Comparison of ENCODE assay signal across 22 cellular contexts in genomic region chr5:108735790-108736189, GRCh38. TPM values are rescaled to one million over a fixed set of nuclear protein-coding genes. Genes with fewer than 3 reads are reported as not detected.
A peak's percentile ranks its signal among the peaks of the same experiment; 100 is the strongest.
DNase-seq lines count a peak whose midpoint lies in the region; ATAC-seq, FAIRE-seq and TF ChIP-seq lines count a peak whose summit lies in the region.
"Had no signal": no experiment of that assay in that cellular context is flagged by ENCODE, and none has a peak within 500 bp of the region (broad histone marks: within the 10 kb centered on the region; RNA-seq: fewer than 3 reads in every experiment).

No MANE protein-coding gene starts in this region.

- H2AFZ ChIP-seq in IMR-90 (replicated peaks; ENCODE audit: low read length, poor library complexity) (peak overlapping the region; percentile 64), astrocyte (ENCODE audit: low read depth, low read length) (peak overlapping the region; percentile 36), keratinocyte (ENCODE audit: control insufficient read depth, low read length) (peak overlapping the region; percentile 79), GM23248 (no peak overlapping the region)

- H3K79me2 ChIP-seq in astrocyte (ENCODE audit: insufficient read depth, low read length) (no peaks in the 10 kb centered on the region), keratinocyte (ENCODE audit: control insufficient read depth, insufficient read depth, low read length) (no peaks in the 10 kb centered on the region), GM23248 (ENCODE audit: insufficient read depth) (no peaks in the 10 kb centered on the region)

- POLR2A ChIA-PET in IMR-90 (lab: Charles Lee; ENCODE audit: unreplicated experiment), result no interaction called here

- intact Hi-C loops in IMR-90 (cut with micrococcal nuclease), result no loop called here

- no peak overlapping the region for H3K18ac ChIP-seq in IMR-90 (ENCODE audit: low read depth, low read length)

- H3K4me1 Mint-ChIP-seq in astrocyte (ENCODE audit: low read depth, unreplicated experiment), result no peaks in the 10 kb centered on the region
- H3K4me1 Mint-ChIP-seq: CD4-positive, CD25-positive, alpha-beta regulatory T cell; T-cell had no signal

- no peak overlapping the region for H3K23ac ChIP-seq in IMR-90 (ENCODE audit: low read depth, low read length)

- H2BK15ac ChIP-seq in IMR-90 (ENCODE audit: low read depth, low read length), result no peak overlapping the region

- dilution Hi-C loops in IMR-90 (cut with HindIII; ENCODE audit: low sequenced_read_pairs, unreplicated experiment), result no loop called here
- dilution Hi-C loops in keratinocyte (cut with MboI; ENCODE audit: extremely low pct_ligation_motif_present, low sequenced_read_pairs), result no loop called here

- no peak overlapping the region for H2AK9ac ChIP-seq in IMR-90 (replicated peaks; ENCODE audit: low read depth, low read length, poor library complexity)

- no peak overlapping the region for H2BK120ac ChIP-seq in IMR-90 (ENCODE audit: low read depth, low read length)

- no peak overlapping the region for H3K4me3 ChIP-seq in IMR-90 (ENCODE audit: insufficient read depth, low read depth, low read length)
- no peak overlapping the region for H3K4me3 ChIP-seq in astrocyte (ENCODE audit: insufficient read depth, low read depth, low read length)
- H3K4me3 ChIP-seq in keratinocyte (ENCODE audit: control insufficient read depth in 2 of 3, extremely low read depth in 1 of 3, insufficient read depth in 2 of 3, low read depth in 1 of 3, low read length in 3 of 3), result no peak overlapping the region
- no peak overlapping the region for H3K4me3 ChIP-seq in GM23248
- H3K4me3 ChIP-seq: ascending aorta, esophagus squamous epithelium, thoracic aorta had no signal

- H3K9ac ChIP-seq in IMR-90 (ENCODE audit: low read depth, low read length) (no peak overlapping the region), astrocyte (ENCODE audit: low read length) (no peak overlapping the region), keratinocyte (ENCODE audit: control insufficient read depth, extremely low read depth, insufficient read depth, low read length) (no peak overlapping the region), GM23248 (no peak overlapping the region)

- H3K4me1 ChIP-seq in IMR-90 (ENCODE audit: control insufficient read depth, insufficient read depth, low read length) (no peaks in the 10 kb centered on the region), astrocyte (ENCODE audit: insufficient read depth, low read length) (no peaks in the 10 kb centered on the region), keratinocyte (ENCODE audit: control insufficient read depth, extremely low read depth, insufficient read depth, low read length) (no peaks in the 10 kb centered on the region), GM23248 (ENCODE audit: insufficient read depth) (no peaks in the 10 kb centered on the region)
- H3K4me1 ChIP-seq: ascending aorta had no signal

- no peak for TF ChIP-seq RAD21 in IMR-90 (IDR thresholded peaks at IDR 0.05; ENCODE audit: low read length)

- no peaks in the 10 kb centered on the region for H3K9me2 ChIP-seq in GM23248 (ENCODE audit: insufficient read depth)

- H3K4me3 Mint-ChIP-seq in astrocyte (ENCODE audit: unreplicated experiment), result no peak overlapping the region
- H3K4me3 Mint-ChIP-seq: activated T-cell treated with anti-CD3 and anti-CD28 coated beads, Interleukin-2, amount 50 U/mL, for 72 hours; CD4-positive, CD25-positive, alpha-beta regulatory T cell; HFFc6; stimulated activated naive B cell treated with anti-CD40 and anti-IgM and Interleukin-4, amounts not matched to agents 10 μg/mL and 1 μg/mL and 100 μg/mL, for 72 hours; T-cell had no signal

- H3F3A ChIP-seq in GM23248 (ENCODE audit: insufficient read depth), result peaks cover 6% of the 10 kb centered on the region

- in situ Hi-C loops in IMR-90 (cut with MboI; ENCODE audit: low sequenced_read_pairs) (no loop called here), GM23248 (cut with MboI) (no loop called here)

- H3K27ac ChIP-seq in IMR-90 (ENCODE audit: insufficient read depth, low read length), result no peak overlapping the region
- no peak overlapping the region for H3K27ac ChIP-seq in astrocyte (ENCODE audit: low read depth, low read length)
- no peak overlapping the region for H3K27ac ChIP-seq in keratinocyte (ENCODE audit: control insufficient read depth, insufficient read depth, low read length)
- no peak overlapping the region for H3K27ac ChIP-seq in GM23248
- H3K27ac ChIP-seq: ascending aorta, esophagus squamous epithelium, thoracic aorta had no signal

- H4K91ac ChIP-seq in IMR-90 (ENCODE audit: insufficient read depth, low read depth, low read length), result no peak overlapping the region

- H3K36me3 Mint-ChIP-seq in astrocyte (ENCODE audit: low read depth, unreplicated experiment), result no peaks in the 10 kb centered on the region
- H3K36me3 Mint-ChIP-seq: CD4-positive, CD25-positive, alpha-beta regulatory T cell; T-cell had no signal

- no peaks in the 10 kb centered on the region for H3K9me1 ChIP-seq in IMR-90 (ENCODE audit: insufficient read depth, low read length)
- no peaks in the 10 kb centered on the region for H3K9me1 ChIP-seq in keratinocyte (ENCODE audit: control insufficient read depth, extremely low read depth, insufficient read depth, low read length)

- H3K56ac ChIP-seq in IMR-90 (ENCODE audit: extremely low read depth, insufficient read depth, low read length), result no peak overlapping the region

- no peak overlapping the region for H2AK5ac ChIP-seq in IMR-90 (ENCODE audit: low read depth, low read length)

- no peaks in the 10 kb centered on the region for H3K79me1 ChIP-seq in IMR-90 (ENCODE audit: low read depth in 1 of 2, low read length in 2 of 2)

- ATAC-seq in IMR-90 (ENCODE audit: low read depth), result peak; percentile 27; the same call in 1 of the 2 replicates
- no peak for ATAC-seq in GM21423 (IDR thresholded peaks at IDR 0.05; ENCODE audit: unreplicated experiment)
- no peak for ATAC-seq in GM18868 (IDR thresholded peaks at IDR 0.05; ENCODE audit: unreplicated experiment)
- ATAC-seq: activated T-cell treated with anti-CD3 and anti-CD28 coated beads, Interleukin-2, amount 50 U/mL, for 72 hours; stimulated activated naive B cell treated with anti-CD40 and anti-IgM and Interleukin-4, amounts not matched to agents 10 μg/mL and 1 μg/mL and 100 μg/mL, for 72 hours; T-cell had no signal

- H2BK5ac ChIP-seq in IMR-90 (ENCODE audit: low read depth, low read length, poor library complexity, severe bottlenecking), result no peak overlapping the region

- 15% methylated on average over 2 of the region's 5 CpGs; no CpG with 5 or more reads in 1 of the 2 experiments for WGBS in IMR-90 (ENCODE audit: extremely low coverage in 2 of 2, insufficient read length in 1 of 2), 2 experiments
- 64 to 67% methylated on average over 5 of the region's 5 CpGs for whole genome bisulfite sequencing in GM23248 (ENCODE audit: low coverage in 1 of 2, low lambda C conversion rate in 2 of 2, missing lambda C conversion rate in 2 of 2), 2 experiments

- no peak overlapping the region for H3K4me2 ChIP-seq in IMR-90 (ENCODE audit: low read depth, low read length)
- no peak overlapping the region for H3K4me2 ChIP-seq in astrocyte (ENCODE audit: low read length)
- H3K4me2 ChIP-seq in keratinocyte (ENCODE audit: control insufficient read depth, extremely low read depth, insufficient read depth, low read depth, low read length), result no peak overlapping the region
- no peak overlapping the region for H3K4me2 ChIP-seq in GM23248 (ENCODE audit: unreplicated experiment)

- no peak overlapping the region for H3K4ac ChIP-seq in IMR-90 (ENCODE audit: low read depth, low read length)

- CTCF ChIA-PET in IMR-90 (lab: Yijun Ruan, JAX), result no interaction called here

- H4K8ac ChIP-seq in IMR-90 (ENCODE audit: low read depth in 2 of 2, low read length in 2 of 2), result no peak overlapping the region

- peak; percentile 42 for DNase-seq in IMR-90
- peak; percentile 49 for DNase-seq in astrocyte (ENCODE audit: low read depth)
- DNase-seq in keratinocyte (ENCODE audit: low read depth, low spot score), result no peak
- peak; percentile 20 for DNase-seq in pulmonary artery endothelial cell (ENCODE audit: low read depth, low spot score)
- DNase-seq in GM10266 (ENCODE audit: extremely low spot score), result no peak
- DNase-seq in GM23248, result no peak
- DNase-seq: activated CD4-positive, alpha-beta T cell treated with anti-CD3 and anti-CD28 coated beads for 4 hours; activated naive CD4-positive, alpha-beta T cell treated with anti-CD3 and anti-CD28 coated beads, Interleukin-2, amount 50 U/mL, for 16 hours; activated T-cell treated with anti-CD3 and anti-CD28 coated beads, Interleukin-2, amount 50 U/mL, for 72 hours; CD4-positive, CD25-positive, alpha-beta regulatory T cell; esophagus squamous epithelium; HFFc6; NCI-H1694; NCI-H69; stimulated activated CD4-positive, alpha-beta T cell treated with anti-CD3 and anti-CD28 coated beads, Interleukin-2, amount 100 ng/mL, for 48 hours; stimulated activated naive B cell treated with anti-CD40 and anti-IgM and Interleukin-4, amounts not matched to agents 10 μg/mL and 1 μg/mL and 100 μg/mL, for 72 hours; T-cell had no signal

- no peaks in the 10 kb centered on the region for H3K9me3 ChIP-seq in IMR-90 (ENCODE audit: control insufficient read depth, insufficient read depth, low read length)
- H3K9me3 ChIP-seq in astrocyte (ENCODE audit: insufficient read depth, low read depth, low read length), result no peaks in the 10 kb centered on the region
- no peaks in the 10 kb centered on the region for H3K9me3 ChIP-seq in keratinocyte (ENCODE audit: control insufficient read depth, low read depth, low read length)
- no peaks in the 10 kb centered on the region for H3K9me3 ChIP-seq in GM23248 (ENCODE audit: low read depth)
- H3K9me3 ChIP-seq: ascending aorta, esophagus squamous epithelium, thoracic aorta had no signal

- H3K36me3 ChIP-seq in IMR-90 (ENCODE audit: control insufficient read depth, insufficient read depth, low read length) (no peaks in the 10 kb centered on the region), astrocyte (ENCODE audit: insufficient read depth, low read length) (no peaks in the 10 kb centered on the region), keratinocyte (ENCODE audit: control insufficient read depth in 2 of 2, extremely low read depth in 1 of 2, insufficient read depth in 2 of 2, low read length in 2 of 2) (no peaks in the 10 kb centered on the region), GM23248 (ENCODE audit: low read depth) (no peaks in the 10 kb centered on the region)
- H3K36me3 ChIP-seq: ascending aorta, esophagus squamous epithelium, thoracic aorta had no signal

- H4K20me1 ChIP-seq in IMR-90 (ENCODE audit: insufficient read depth, low read length) (no peaks in the 10 kb centered on the region), astrocyte (ENCODE audit: insufficient read depth, low read length) (no peaks in the 10 kb centered on the region), keratinocyte (ENCODE audit: control insufficient read depth, extremely low read depth, insufficient read depth, low read length) (no peaks in the 10 kb centered on the region), GM23248 (ENCODE audit: insufficient read depth) (no peaks in the 10 kb centered on the region)

- H2BK20ac ChIP-seq in IMR-90 (ENCODE audit: low read depth, low read length), result no peak overlapping the region

- H4K5ac ChIP-seq in IMR-90 (ENCODE audit: low read depth, low read length), result no peak overlapping the region

- H3K27me3 ChIP-seq in IMR-90 (ENCODE audit: control insufficient read depth, insufficient read depth, low read length) (no peaks in the 10 kb centered on the region), astrocyte (ENCODE audit: insufficient read depth, low read length) (no peaks in the 10 kb centered on the region), keratinocyte (ENCODE audit: control insufficient read depth, extremely low read depth, insufficient read depth, low read length) (no peaks in the 10 kb centered on the region), GM23248 (replicated peaks; ENCODE audit: insufficient read depth) (no peaks in the 10 kb centered on the region)
- H3K27me3 ChIP-seq: ascending aorta, esophagus squamous epithelium had no signal

- H3K9me3 Mint-ChIP-seq in astrocyte (ENCODE audit: unreplicated experiment), result no peaks in the 10 kb centered on the region
- H3K9me3 Mint-ChIP-seq: activated T-cell treated with anti-CD3 and anti-CD28 coated beads, Interleukin-2, amount 50 U/mL, for 72 hours; HFFc6; T-cell had no signal

- no peak overlapping the region for H3K14ac ChIP-seq in IMR-90 (replicated peaks; ENCODE audit: low read depth, low read length)

- no TSS peak for BruUV-seq in IMR-90 (replicated peaks; lab: Mats Ljungman, UMichigan)

- TF ChIP-seq CTCF in IMR-90 (conservative IDR thresholded peaks at IDR 0.05; ENCODE audit: low read depth, low read length), result no peak
- no peak for TF ChIP-seq CTCF in astrocyte (IDR thresholded peaks at IDR 0.05; ENCODE audit: insufficient read depth, low read depth, low read length)
- TF ChIP-seq CTCF in keratinocyte (optimal IDR thresholded peaks at IDR 0.05 in 1 of 3, IDR thresholded peaks at IDR 0.05 in 1 of 3, conservative IDR thresholded peaks at IDR 0.05 in 1 of 3; ENCODE audit: extremely low read depth in 1 of 3, insufficient read depth in 2 of 3, low read length in 3 of 3), result no peak
- no peak for TF ChIP-seq CTCF in GM10266 (IDR thresholded peaks at IDR 0.05; ENCODE audit: control insufficient read depth, insufficient read depth, low read depth, missing control alignments)

- no peak overlapping the region for H3K27ac Mint-ChIP-seq in astrocyte (ENCODE audit: unreplicated experiment)
- H3K27ac Mint-ChIP-seq: activated T-cell treated with anti-CD3 and anti-CD28 coated beads, Interleukin-2, amount 50 U/mL, for 72 hours; CD4-positive, CD25-positive, alpha-beta regulatory T cell; HFFc6; stimulated activated naive B cell treated with anti-CD40 and anti-IgM and Interleukin-4, amounts not matched to agents 10 μg/mL and 1 μg/mL and 100 μg/mL, for 72 hours; T-cell had no signal

- no peak for TF ChIP-seq POLR2A in IMR-90 (IDR thresholded peaks at IDR 0.05; ENCODE audit: low read depth, low read length)

- no peaks in the 10 kb centered on the region for H3K27me3 Mint-ChIP-seq in astrocyte (ENCODE audit: low read depth, unreplicated experiment)
- H3K27me3 Mint-ChIP-seq: stimulated activated naive B cell treated with anti-CD40 and anti-IgM and Interleukin-4, amounts not matched to agents 10 μg/mL and 1 μg/mL and 100 μg/mL, for 72 hours had no signal

- FAIRE-seq in astrocyte (lab: Jason Lieb, UNC) (no peak), keratinocyte (lab: Jason Lieb, UNC) (peak; percentile 13)
- FAIRE-seq: TTC549 had no signal

RNA-seq across cellular contexts. Expression of gene FER, which starts 11.9 kb away (rescaled TPM):
- total RNA-seq in IMR-90 (2012; rRNA removed) (32.4 and 39.2 TPM in 2 replicates), astrocyte (14.9 and 21.6 TPM in 2 replicates), pulmonary artery endothelial cell (17.0 and 29.5 TPM in 2 replicates)
- polyA plus RNA-seq in IMR-90 (2012; rRNA removed) (2.6 and 3.5 TPM in 2 replicates), keratinocyte (10.4 to 17.1 TPM (median 11.2 TPM) in 3 replicates), GM23248 (2016; fragmentation: Nextera tagmentation; extraction: Ambion mirVana) (24.9 and 26.1 TPM in 2 replicates)
- polyA plus RNA-seq in IMR-90 (2012; cell fraction: cytosol; rRNA removed), result 0.36 and 1.5 TPM in 2 replicates
- polyA plus RNA-seq in IMR-90 (2012; cell fraction: nucleus; rRNA removed; ENCODE audit: low replicate concordance), result 0.65 and 7.8 TPM in 2 replicates
- 51.3 TPM for polyA plus RNA-seq in keratinocyte (2011; ENCODE audit: low read depth)
- 5.2 and 12.6 TPM in 2 replicates for polyA plus RNA-seq in keratinocyte (2011; cell fraction: cytosol; rRNA removed)
- 12.5 and 15.2 TPM in 2 replicates for polyA plus RNA-seq in keratinocyte (2011; cell fraction: nucleus; rRNA removed)
- polyA plus RNA-seq in keratinocyte (2012; ENCODE audit: low replicate concordance), result 6.8 and 10.5 TPM in 2 replicates
- polyA minus RNA-seq in keratinocyte, result 8.8 to 84.6 TPM (median 25.5 TPM) in 3 replicates
- polyA minus RNA-seq in keratinocyte (2011; cell fraction: cytosol; rRNA and poly(A)+ RNA removed), result 23.8 TPM
- polyA minus RNA-seq in keratinocyte (2011; cell fraction: nucleus; rRNA and poly(A)+ RNA removed), result 36.3 and 88.0 TPM in 2 replicates
- total RNA-seq in GM23248 (2014; rRNA removed; shearing (Covaris generic)), result 16.6 and 26.8 TPM in 2 replicates

Comparison
In these comparisons a context has a peak if more than half of its experiments do, and no peak if none do; other contexts are left out.
1. DNase-seq: peak in IMR-90 (single experiment), astrocyte (single experiment) and pulmonary artery endothelial cell (single experiment); none in keratinocyte (single experiment), GM10266 (single experiment) and GM23248 (single experiment).